ENCODE assay signal across 8 cellular contexts in genomic region chr1:96723372-96723771, GRCh38. TPM values are rescaled to one million over a fixed set of nuclear protein-coding genes. Genes with fewer than 3 reads are reported as not detected.
DNase-seq lines count a peak whose midpoint lies in the region; ATAC-seq and TF ChIP-seq lines count a peak whose summit lies in the region.

No MANE protein-coding gene starts in this region.

- H3K18ac ChIP-seq in trophoblast cell (ENCODE audit: low read length), result no peak overlapping the region

- intact Hi-C loops in PC-3 (cut with micrococcal nuclease), result no loop called here

- H3K14ac ChIP-seq in trophoblast cell (ENCODE audit: low read length), result no peak overlapping the region

- CTCF ChIA-PET in PC-3 (lab: Charles Lee), result no interaction called here

- WGBS in trophoblast cell (ENCODE audit: extremely low coverage, insufficient coverage, insufficient read length), result no CpG with 5 or more reads among the region's 4 CpGs

- 0 out of 2 replicates have a peak, but pooled peaks cover 9% of the 10 kb centered on the region for H4K20me1 ChIP-seq in PC-3 (ENCODE audit: low read length)

- POLR2A ChIA-PET in PC-3 (lab: Charles Lee; ENCODE audit: unreplicated experiment), result no interaction called here

- H4K8ac ChIP-seq in trophoblast cell (ENCODE audit: low read depth, low read length), result no peak overlapping the region

- no peaks in the 10 kb centered on the region for H3F3A ChIP-seq in PC-3 (ENCODE audit: low read length, unreplicated experiment)

- H3K79me1 ChIP-seq in trophoblast cell (ENCODE audit: low read length), result peaks cover 13% of the 10 kb centered on the region

- H3K9me2 ChIP-seq in PC-3 (replicated peaks; ENCODE audit: low read length), result no peaks in the 10 kb centered on the region

- H2BK12ac ChIP-seq in trophoblast cell (ENCODE audit: low read length), result no peak overlapping the region

- TF ChIP-seq CTCF in PC-3 (conservative IDR thresholded peaks at IDR 0.05; ENCODE audit: low read depth, low read length) (no peak), epithelial cell of esophagus (IDR thresholded peaks at IDR 0.05; ENCODE audit: insufficient read depth, low read depth, low read length, missing control alignments) (no peak)

- H3K36me3 ChIP-seq in ES-I3 (ENCODE audit: insufficient read depth, low read length) (peaks cover 3% of the 10 kb centered on the region; the same call in 1 of the 2 replicates), PC-3 (ENCODE audit: low read depth, low read length) (peaks cover 12% of the 10 kb centered on the region), trophoblast cell (ENCODE audit: control insufficient read depth in 1 of 2, insufficient read depth in 2 of 2, low read length in 2 of 2) (peaks cover 4 to 14% of the 10 kb centered on the region in 2 experiments)

- H3K79me2 ChIP-seq in PC-3 (ENCODE audit: low read length), result peaks cover 59% of the 10 kb centered on the region
- H3K79me2 ChIP-seq in trophoblast cell (ENCODE audit: control insufficient read depth, insufficient read depth, low read length, poor library complexity), result peaks cover 11% of the 10 kb centered on the region

- no peak overlapping the region for H3K4ac ChIP-seq in trophoblast cell (ENCODE audit: low read depth, low read length)

- H4K91ac ChIP-seq in trophoblast cell (ENCODE audit: low read depth, low read length), result no peak overlapping the region

- H3K4me2 ChIP-seq in PC-3 (ENCODE audit: low read length), result peak overlapping the region; percentile 93
- peak overlapping the region; percentile 41 for H3K4me2 ChIP-seq in trophoblast cell (ENCODE audit: low read length)

- no peak overlapping the region for H3K23ac ChIP-seq in trophoblast cell (ENCODE audit: low read length)

- H2BK120ac ChIP-seq in trophoblast cell (ENCODE audit: insufficient read depth, low read length, poor library complexity), result no peak overlapping the region

- H3K27ac ChIP-seq in PC-3 (ENCODE audit: low read length) (no peak overlapping the region), trophoblast cell (ENCODE audit: low read depth, low read length) (no peak overlapping the region)

- DNase-seq in PC-3 (no peak), epithelial cell of esophagus (ENCODE audit: low read depth) (no peak), trophoblast cell (no peak), SKM-1 treated with dmso at 0.1 percent for 144 hours (lab: John Stamatoyannopoulos, UW; ENCODE audit: unreplicated experiment) (no peak), GF-D8 (lab: John Stamatoyannopoulos, UW) (no peak), NCI-H526 (lab: John Stamatoyannopoulos, UW) (no peak)

- ATAC-seq in PC-3, result no peak
- no peak for ATAC-seq in GM21717 (IDR thresholded peaks at IDR 0.05; ENCODE audit: unreplicated experiment)

- H3K9me3 ChIP-seq in ES-I3 (ENCODE audit: control insufficient read depth, insufficient read depth, low read length) (no peaks in the 10 kb centered on the region), PC-3 (ENCODE audit: low read length) (no peaks in the 10 kb centered on the region), trophoblast cell (ENCODE audit: insufficient read depth, low read depth, low read length) (no peaks in the 10 kb centered on the region)

- H4K12ac ChIP-seq in trophoblast cell (ENCODE audit: low read depth, low read length), result no peak overlapping the region

- H2AK5ac ChIP-seq in trophoblast cell (ENCODE audit: low read length), result no peak overlapping the region

- H3K27me3 ChIP-seq in PC-3 (ENCODE audit: low read length) (no peaks in the 10 kb centered on the region), trophoblast cell (ENCODE audit: insufficient read depth, low read length) (no peaks in the 10 kb centered on the region)

- H3K4me3 ChIP-seq in PC-3 (ENCODE audit: low read length) (peak overlapping the region; percentile 96), epithelial cell of esophagus (ENCODE audit: low read length) (peak overlapping the region; percentile 94), trophoblast cell (ENCODE audit: low read depth, low read length) (no peak overlapping the region)

- no peak overlapping the region for H2BK5ac ChIP-seq in trophoblast cell (ENCODE audit: low read depth, low read length, poor library complexity)

- peaks cover 13% of the 10 kb centered on the region; the same call in 1 of the 2 replicates for H3K4me1 ChIP-seq in ES-I3 (ENCODE audit: insufficient read depth, low read length)
- H3K4me1 ChIP-seq in PC-3 (ENCODE audit: insufficient read depth, low read length), result peaks cover 21% of the 10 kb centered on the region
- H3K4me1 ChIP-seq in trophoblast cell (ENCODE audit: control insufficient read depth in 1 of 2, insufficient read depth in 2 of 2, low read length in 2 of 2), result no peaks in the 10 kb centered on the region

- no TSS peak for BruUV-seq in PC-3 (replicated peaks; lab: Mats Ljungman, UMichigan)

- H3K9ac ChIP-seq in ES-I3 (ENCODE audit: low read depth, low read length) (peak overlapping the region; percentile 69), PC-3 (ENCODE audit: low read length) (peak overlapping the region; percentile 99), trophoblast cell (ENCODE audit: low read length) (no peak overlapping the region)

- H2AFZ ChIP-seq in PC-3 (ENCODE audit: low read length), result no peak overlapping the region
- H2AFZ ChIP-seq in trophoblast cell (ENCODE audit: insufficient read depth, low read length, poor library complexity), result no peak overlapping the region

RNA-seq across cellular contexts. Expression of gene PTBP2, which starts 1.8 kb away (rescaled TPM):
- total RNA-seq in PC-3 (2014; rRNA removed), result 14.6 and 18.6 TPM in 2 replicates
- polyA plus RNA-seq in trophoblast cell (2013), result 12.4 and 13.0 TPM in 2 replicates
